15 cellular contexts compared by ENCODE assay signal in the genomic region with DNA sequence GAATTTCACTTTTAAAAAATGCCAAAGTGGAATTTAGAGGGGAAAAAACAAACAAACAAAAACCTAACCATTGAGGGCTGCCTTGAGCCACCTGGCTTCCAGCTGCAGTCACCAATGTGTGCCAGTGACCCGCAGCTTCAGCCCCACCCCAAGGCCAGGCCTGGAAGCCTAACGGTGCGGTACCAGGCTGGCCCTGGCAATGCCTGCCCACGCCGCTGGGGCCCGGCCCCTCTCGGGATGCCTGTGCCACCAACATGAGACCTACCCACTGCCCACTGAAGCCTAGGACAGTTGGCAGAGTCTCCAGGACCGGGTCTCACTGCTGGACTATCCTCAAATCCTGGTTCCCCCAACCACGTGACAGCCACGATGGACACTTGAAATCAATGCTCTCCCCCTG.
"Had no signal": no experiment of that assay in that cellular context is flagged by ENCODE, and none has a peak within 500 bp of the region (broad histone marks: within the 10 kb centered on the region; RNA-seq: fewer than 3 reads in every experiment).

No MANE protein-coding gene starts in this region.

- H3K4me3 ChIP-seq: cardiac muscle cell, colonic mucosa, stomach, thyroid gland had no signal

- FAIRE-seq: urothelium cell line had no signal

- H3K4me1 ChIP-seq: colonic mucosa, thyroid gland had no signal

- H3K9me3 ChIP-seq: colonic mucosa, neutrophil, thyroid gland had no signal

- ATAC-seq: esophagus mucosa, left ventricle myocardium superior, natural killer cell, WTC11 had no signal

- H3K27me3 ChIP-seq: cardiac muscle cell, colonic mucosa, neutrophil, stomach, thyroid gland had no signal

- DNase-seq: activated CD4-positive, alpha-beta T cell treated with anti-CD3 and anti-CD28 coated beads for 4 hours; activated CD8-positive, alpha-beta memory T cell treated with anti-CD3 and anti-CD28 coated beads, Interleukin-2, amount 50 U/mL, for 48 hours; activated naive CD4-positive, alpha-beta T cell; colonic mucosa; islet precursor cell; left ventricle myocardium superior; natural killer cell; stomach; T-helper 2 cell; thyroid gland had no signal

- H3K27ac ChIP-seq: cardiac muscle cell, colonic mucosa, neutrophil, stomach, thyroid gland had no signal
